ENCODE assay signal across 24 cellular contexts in the genomic region with DNA sequence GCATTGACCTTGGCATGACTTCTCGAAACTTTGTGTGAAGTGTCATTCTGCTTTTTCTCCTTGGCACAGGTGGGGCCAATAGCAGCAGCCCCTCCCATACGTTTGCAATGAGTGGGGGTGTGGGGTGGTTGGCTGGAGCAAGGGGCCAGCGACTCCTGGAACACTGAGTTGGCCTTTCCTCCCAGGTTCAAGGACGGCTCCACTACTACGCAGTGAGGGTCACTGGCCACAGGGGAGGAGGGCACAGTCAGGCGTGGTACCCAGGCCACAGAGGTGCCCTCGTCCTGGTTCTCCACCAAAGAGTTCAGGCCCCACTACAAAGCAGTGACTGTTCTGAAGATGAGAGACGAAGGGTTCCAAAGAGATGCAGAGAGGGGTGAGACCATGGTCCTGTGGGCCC.
"Had no signal": no experiment of that assay in that cellular context is flagged by ENCODE, and none has a peak within 500 bp of the region (broad histone marks: within the 10 kb centered on the region; RNA-seq: fewer than 3 reads in every experiment).

No MANE protein-coding gene starts in this region.

- H3K4me3 Mint-ChIP-seq: dendritic cell treated with granulocyte-macrophage colony-stimulating factor and Interleukin-4, amounts not matched to agents 40 ng/mL and 50 ng/mL, for 4 days; endodermal cell; naive thymus-derived CD4-positive, alpha-beta T cell; nephron; neural progenitor cell; stimulated activated memory B cell treated with anti-CD40 and anti-IgM and Interleukin-4, amounts not matched to agents 10 μg/mL and 1 μg/mL and 100 μg/mL, for 72 hours had no signal

- H3K9me3 Mint-ChIP-seq: dendritic cell treated with granulocyte-macrophage colony-stimulating factor and Interleukin-4, amounts not matched to agents 40 ng/mL and 50 ng/mL, for 4 days; stimulated activated memory B cell treated with anti-CD40 and anti-IgM and Interleukin-4, amounts not matched to agents 10 μg/mL and 1 μg/mL and 100 μg/mL, for 72 hours had no signal

- H3K4me1 Mint-ChIP-seq: endodermal cell; naive thymus-derived CD4-positive, alpha-beta T cell; stimulated activated memory B cell treated with anti-CD40 and anti-IgM and Interleukin-4, amounts not matched to agents 10 μg/mL and 1 μg/mL and 100 μg/mL, for 72 hours had no signal

- H3K4me1 ChIP-seq: colonic mucosa, esophagus muscularis mucosa, neural progenitor cell, psoas muscle, sigmoid colon, tibial nerve, upper lobe of left lung had no signal

- H3K9ac ChIP-seq: neural progenitor cell had no signal

- H3K36me3 Mint-ChIP-seq: neural progenitor cell; stimulated activated memory B cell treated with anti-CD40 and anti-IgM and Interleukin-4, amounts not matched to agents 10 μg/mL and 1 μg/mL and 100 μg/mL, for 72 hours had no signal

- DNase-seq: colonic mucosa; effector CD8-positive, alpha-beta T cell; endodermal cell; foreskin keratinocyte; glutamatergic neuron; mesenchymal stem cell; midbrain; naive thymus-derived CD4-positive, alpha-beta T cell; nucleus accumbens; right cardiac atrium; stimulated activated CD4-positive, alpha-beta T cell treated with anti-CD3 and anti-CD28 coated beads, Interleukin-4, amount 100 ng/mL, for 4 hours; stimulated activated naive CD8-positive, alpha-beta T cell treated with anti-CD3 and anti-CD28 coated beads, Interleukin-15, Interleukin-2, amounts not matched to agents 100 U/mL and 50 U/mL, for 24 hours; substantia nigra had no signal

- H3K27me3 ChIP-seq: colonic mucosa, neural progenitor cell, sigmoid colon, tibial nerve, upper lobe of left lung had no signal

- H3K27ac Mint-ChIP-seq: dendritic cell treated with granulocyte-macrophage colony-stimulating factor and Interleukin-4, amounts not matched to agents 40 ng/mL and 50 ng/mL, for 4 days; endodermal cell; naive thymus-derived CD4-positive, alpha-beta T cell; nephron; neural progenitor cell; stimulated activated memory B cell treated with anti-CD40 and anti-IgM and Interleukin-4, amounts not matched to agents 10 μg/mL and 1 μg/mL and 100 μg/mL, for 72 hours had no signal

- H3K27ac ChIP-seq: colonic mucosa, epithelial cell of prostate, esophagus muscularis mucosa, foreskin keratinocyte, neural progenitor cell, psoas muscle, sigmoid colon, thoracic aorta, tibial nerve, upper lobe of left lung had no signal

- H3K27me3 Mint-ChIP-seq: naive thymus-derived CD4-positive, alpha-beta T cell; stimulated activated memory B cell treated with anti-CD40 and anti-IgM and Interleukin-4, amounts not matched to agents 10 μg/mL and 1 μg/mL and 100 μg/mL, for 72 hours had no signal

- H3K36me3 ChIP-seq: colonic mucosa, esophagus muscularis mucosa, sigmoid colon, thoracic aorta, tibial nerve, upper lobe of left lung had no signal

- H3K4me3 ChIP-seq: colonic mucosa, esophagus muscularis mucosa, neural progenitor cell, psoas muscle, sigmoid colon, thoracic aorta, tibial nerve, upper lobe of left lung had no signal

- H3K4me2 ChIP-seq: neural progenitor cell had no signal

- H3K9me3 ChIP-seq: colonic mucosa, psoas muscle, sigmoid colon, thoracic aorta had no signal
